Comparison of ENCODE assay signal across 21 cellular contexts in the genomic region with DNA sequence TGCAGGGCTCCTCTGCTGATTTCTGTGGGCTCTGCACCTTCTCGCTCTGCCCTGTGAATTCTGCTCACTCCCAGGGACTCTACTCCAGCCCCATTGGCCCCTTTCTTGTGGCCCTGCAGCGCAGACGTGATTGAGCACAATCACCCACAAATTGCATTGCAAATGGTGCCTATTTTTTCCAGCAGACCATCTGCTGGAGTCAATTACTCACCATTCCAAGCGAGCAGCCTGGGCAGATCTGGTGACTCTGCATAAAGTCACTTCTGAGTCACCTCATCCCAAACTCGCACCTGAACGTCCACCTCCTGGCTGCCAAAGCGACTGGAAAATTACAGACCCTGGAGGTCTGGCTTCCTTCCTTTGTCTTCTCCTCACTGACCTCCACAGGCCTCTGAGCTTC.
DNase-seq lines count a peak whose midpoint lies in the region; ATAC-seq, FAIRE-seq and TF ChIP-seq lines count a peak whose summit lies in the region.
"Had no signal": no experiment of that assay in that cellular context is flagged by ENCODE, and none has a peak within 500 bp of the region (broad histone marks: within the 10 kb centered on the region; RNA-seq: fewer than 3 reads in every experiment).

No MANE protein-coding gene starts in this region.

- ATAC-seq in foreskin keratinocyte = peak; percentile 42
- ATAC-seq in GM18502 (IDR thresholded peaks at IDR 0.05; ENCODE audit: poor library complexity, unreplicated experiment) = no peak
- ATAC-seq: activated CD4-positive, alpha-beta T cell treated with anti-CD3 and anti-CD28 coated beads for 36 hours; activated T-cell treated with anti-CD3 and anti-CD28 coated beads, Interleukin-2, amount 50 U/mL, for 72 hours; effector memory CD8-positive, alpha-beta T cell; left colon; T-cell had no signal

- FAIRE-seq in urothelium cell line (lab: Jason Lieb, UNC) = no peak

- DNase-seq in HT1080 (ENCODE audit: low read depth) (peak; percentile 91), RWPE1 (ENCODE audit: low spot score) (peak; percentile 11), foreskin keratinocyte (peak in 1 of 2 donors; percentile 28), urothelium cell line (ENCODE audit: low spot score) (peak; percentile 48), OCI-M2 (lab: John Stamatoyannopoulos, UW; ENCODE audit: unreplicated experiment) (no peak), putamen (ENCODE audit: low spot score) (no peak)
- DNase-seq: activated CD4-positive, alpha-beta T cell treated with anti-CD3 and anti-CD28 coated beads for 36 hours; activated T-cell treated with anti-CD3 and anti-CD28 coated beads, Interleukin-2, amount 50 U/mL, for 72 hours; COR-L47; effector memory CD8-positive, alpha-beta T cell; esophagus squamous epithelium; left colon; MM.1S; NCI-H1694; Right ventricle myocardium superior; stimulated activated CD4-positive, alpha-beta T cell treated with anti-CD3 and anti-CD28 coated beads, Interleukin-2, amount 100 ng/mL, for 48 hours; stimulated activated naive CD4-positive, alpha-beta T cell treated with Interleukin-2 at 50 U/mL for 16 hours; T-cell; transverse colon had no signal

- H3K27me3 ChIP-seq in foreskin keratinocyte = no peaks in the 10 kb centered on the region
- H3K27me3 ChIP-seq: ascending aorta, esophagus squamous epithelium, transverse colon had no signal

- no peak overlapping the region for H3K27ac ChIP-seq in RWPE1
- H3K27ac ChIP-seq in foreskin keratinocyte = no peak overlapping the region
- H3K27ac ChIP-seq: ascending aorta, esophagus squamous epithelium, transverse colon had no signal

- POLR2A ChIA-PET in RWPE1 (lab: Yijun Ruan, JAX; ENCODE audit: low non-redundant PET) = no interaction called here

- no peaks in the 10 kb centered on the region for H3K4me1 ChIP-seq in foreskin keratinocyte
- H3K4me1 ChIP-seq: ascending aorta, esophagus squamous epithelium, transverse colon had no signal

- CTCF ChIA-PET in RWPE1 (lab: Yijun Ruan, JAX) = no interaction called here

- TF ChIP-seq CTCF in RWPE1 (conservative IDR thresholded peaks at IDR 0.05; ENCODE audit: low read depth) (no peak), foreskin keratinocyte (conservative IDR thresholded peaks at IDR 0.05) (no peak)

Comparison
In these comparisons a context has a peak if more than half of its experiments do, and no peak if none do; other contexts are left out.
1. DNase-seq: peak in HT1080 (single experiment), RWPE1 (single experiment) and urothelium cell line (single experiment); none in OCI-M2 (single experiment) and putamen (single experiment).